28 cellular contexts compared by ENCODE assay signal in genomic region chr6:44789061-44789460, GRCh38.
"Had no signal": no experiment of that assay in that cellular context is flagged by ENCODE, and none has a peak within 500 bp of the region (broad histone marks: within the 10 kb centered on the region; RNA-seq: fewer than 3 reads in every experiment).

No MANE protein-coding gene starts in this region.

- DNase-seq: activated CD4-positive, alpha-beta memory T cell treated with anti-CD3 and anti-CD28 coated beads for 36 hours; activated CD4-positive, alpha-beta T cell treated with anti-CD3 and anti-CD28 coated beads for 48 hours; activated CD4-positive, CD25-positive, alpha-beta regulatory T cell treated with anti-CD3 and anti-CD28 coated beads, Interleukin-2, amount 50 U/mL, for 72 hours; activated gamma-delta T cell treated with Interleukin-2 at 50 U/mL for 16 hours; activated naive CD4-positive, alpha-beta T cell treated with anti-CD3 and anti-CD28 coated beads, Interleukin-2, amount 10 ng/mL, durations not matched to agents 7 days and 5 days; activated T-cell treated with anti-CD3 and anti-CD28 coated beads for 4 hours; activated T-cell treated with anti-CD3 and anti-CD28 coated beads, Interleukin-2, amount 50 U/mL, for 48 hours; aorta; caudate nucleus; Karpas-422; MM.1S; NCI-H1105; NCI-H1436; NCI-H1694 treated with DMSO at 0.1 percent for 48 hours; NCI-H2029 treated with DMSO at 0.1 percent for 48 hours; NCI-H510A treated with DMSO at 0.1 percent for 48 hours; NCI-H69; NK-92 treated with Interleukin-12 subunit alpha and Interleukin-12 subunit beta, amount 100 ng/mL, for 24 hours; OCI-M1; RPMI8226; T-helper 1 cell; T-helper 9 cell had no signal

- H3K27me3 ChIP-seq: breast epithelium had no signal

- H3K4me1 ChIP-seq: breast epithelium had no signal

- H3K36me3 ChIP-seq: breast epithelium had no signal

- H3K27ac ChIP-seq: breast epithelium, SK-N-MC had no signal

- H3K4me3 ChIP-seq: breast epithelium, SK-N-MC had no signal

- H3K27me3 Mint-ChIP-seq: activated CD4-positive, alpha-beta memory T cell treated with anti-CD3 and anti-CD28 coated beads for 36 hours; activated naive CD4-positive, alpha-beta T cell treated with anti-CD3 and anti-CD28 coated beads, Interleukin-2, amount 10 ng/mL, durations not matched to agents 7 days and 5 days had no signal

- H3K27ac Mint-ChIP-seq: activated CD4-positive, alpha-beta memory T cell treated with anti-CD3 and anti-CD28 coated beads for 36 hours; activated naive CD4-positive, alpha-beta T cell treated with anti-CD3 and anti-CD28 coated beads, Interleukin-2, amount 10 ng/mL, durations not matched to agents 7 days and 5 days; activated T-helper 2 cell treated with anti-CD3 and anti-CD28 coated beads, Interferon-gamma antibody, Interleukin-2, Interleukin-4, amounts not matched to agents 10 μg/mL and 5 μg/mL and 100 μg/mL, durations not matched to agents 14 hours and 24 hours and 36 hours; WTC11 had no signal

- ATAC-seq: Panc1, Right ventricle myocardium inferior, WTC11 had no signal

- H3K36me3 Mint-ChIP-seq: activated CD4-positive, alpha-beta memory T cell treated with anti-CD3 and anti-CD28 coated beads for 36 hours had no signal

- H3K4me3 Mint-ChIP-seq: activated CD4-positive, alpha-beta memory T cell treated with anti-CD3 and anti-CD28 coated beads for 36 hours; activated naive CD4-positive, alpha-beta T cell treated with anti-CD3 and anti-CD28 coated beads, Interleukin-2, amount 10 ng/mL, durations not matched to agents 7 days and 5 days; WTC11 had no signal
